In the genomic region with DNA sequence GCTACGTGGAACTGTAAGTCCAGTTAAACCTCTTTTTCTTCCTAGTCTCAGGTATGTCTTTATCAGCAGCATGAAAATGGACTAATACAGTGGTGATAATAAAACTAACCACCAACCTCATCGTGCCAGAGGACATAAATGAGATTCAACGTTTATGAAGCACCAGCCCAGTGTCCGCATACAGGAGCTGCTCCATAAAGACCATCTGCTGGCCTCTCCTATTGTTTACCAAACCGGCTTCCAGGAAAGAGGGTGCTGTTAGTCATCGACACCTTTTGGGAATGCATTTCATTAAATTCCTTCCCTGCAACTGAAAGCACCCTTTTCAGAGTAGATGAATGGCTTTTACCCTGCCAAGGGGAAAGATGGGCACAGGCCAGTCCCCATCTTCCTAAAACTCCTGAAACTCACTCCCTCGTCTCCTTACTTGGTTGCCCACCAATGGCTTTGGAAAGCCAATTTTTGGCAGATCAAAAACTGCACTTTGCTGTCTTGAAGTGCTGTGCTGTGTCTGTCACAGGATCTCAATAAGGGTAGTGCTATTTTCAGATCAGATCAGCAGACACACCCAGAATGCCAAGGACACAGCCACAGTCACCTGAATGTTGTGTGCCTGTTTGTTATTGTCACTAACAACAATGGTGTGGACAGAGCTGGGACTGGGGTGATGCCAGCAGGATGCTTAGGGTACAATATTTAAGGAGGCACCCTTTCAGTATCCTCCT, we compare ENCODE assay signal across 10 cellular contexts.
A peak's percentile ranks its signal among the peaks of the same experiment; 100 is the strongest.
DNase-seq lines count a peak whose midpoint lies in the region; ATAC-seq, FAIRE-seq and TF ChIP-seq lines count a peak whose summit lies in the region.
"Had no signal": no experiment of that assay in that cellular context is flagged by ENCODE, and none has a peak within 500 bp of the region (broad histone marks: within the 10 kb centered on the region; RNA-seq: fewer than 3 reads in every experiment).

No MANE protein-coding gene starts in this region.

- H3K9me3 ChIP-seq in H1 (ENCODE audit: insufficient read depth in 2 of 2, low read depth in 1 of 2, low read length in 1 of 2) (peaks cover 5% of the 10 kb centered on the region in 2 experiments; a peak in 2 of 4 replicates), neural progenitor cell (ENCODE audit: low read depth) (no peaks in the 10 kb centered on the region)

- no peak overlapping the region for H2BK15ac ChIP-seq in H1 (ENCODE audit: low read length)

- H2BK120ac ChIP-seq in H1 (replicated peaks; ENCODE audit: low read depth, low read length), result peak overlapping the region; percentile 76

- H3K14ac ChIP-seq in H1 (ENCODE audit: insufficient read length), result no peak overlapping the region

- no peaks in the 10 kb centered on the region; a peak in 1 of 8 replicates for H3K36me3 ChIP-seq in H1 (ENCODE audit: control insufficient read depth in 2 of 4, insufficient read depth in 4 of 4, low read length in 3 of 4)
- no peaks in the 10 kb centered on the region for H3K36me3 ChIP-seq in neural progenitor cell

- peak overlapping the region; percentile 83 for H4K91ac ChIP-seq in H1 (replicated peaks; ENCODE audit: insufficient read length, low read length)

- peak overlapping the region; percentile 13; the same call in 1 of the 2 replicates for H2BK20ac ChIP-seq in H1 (ENCODE audit: low read length)

- H3F3A ChIP-seq in neural progenitor cell (ENCODE audit: low read depth), result peaks cover 3% of the 10 kb centered on the region

- H3K4me1 Mint-ChIP-seq in neural progenitor cell, result peaks cover 18% of the 10 kb centered on the region

- H4K8ac ChIP-seq in H1 (ENCODE audit: extremely low read depth, insufficient read depth, low read length), result no peak overlapping the region

- no peaks in the 10 kb centered on the region for H3K36me3 Mint-ChIP-seq in neural progenitor cell
- H3K36me3 Mint-ChIP-seq: activated naive CD4-positive, alpha-beta T cell treated with anti-CD3 and anti-CD28 coated beads, Interleukin-2, amount 10 ng/mL, durations not matched to agents 7 days and 5 days had no signal

- H3K9me3 Mint-ChIP-seq in neural progenitor cell, result peaks cover 4% of the 10 kb centered on the region
- H3K9me3 Mint-ChIP-seq: activated naive CD4-positive, alpha-beta T cell treated with anti-CD3 and anti-CD28 coated beads, Interleukin-2, amount 10 ng/mL, durations not matched to agents 7 days and 5 days had no signal

- peak overlapping the region; percentile 57 for H3K27ac Mint-ChIP-seq in neural progenitor cell
- H3K27ac Mint-ChIP-seq: activated naive CD4-positive, alpha-beta T cell treated with anti-CD3 and anti-CD28 coated beads, Interleukin-2, amount 10 ng/mL, durations not matched to agents 7 days and 5 days had no signal

- H3K4me1 ChIP-seq in H1 (replicated peaks in 1 of 4; ENCODE audit: control insufficient read depth in 3 of 4, insufficient read depth in 4 of 4, low read length in 3 of 4) (peaks cover 0 to 12% (median 11%) of the 10 kb centered on the region in 4 experiments; a peak in 5 of 7 replicates), neural progenitor cell (peaks cover 5% of the 10 kb centered on the region)

- no peak overlapping the region for H4K5ac ChIP-seq in H1 (ENCODE audit: insufficient read length, low read depth, low read length)

- TF ChIP-seq CTCF in H1 (IDR thresholded peaks at IDR 0.05; ENCODE audit: control extremely low read depth in 1 of 3, insufficient read depth in 1 of 3, low read depth in 1 of 3, low read length in 3 of 3), result no peak
- no peak for TF ChIP-seq CTCF in neural progenitor cell (IDR thresholded peaks at IDR 0.05)

- H3K27ac ChIP-seq in H1 (ENCODE audit: low read depth, low read length) (no peak overlapping the region), neural progenitor cell (no peak overlapping the region)

- H3K4ac ChIP-seq in H1 (replicated peaks; ENCODE audit: insufficient read length, low read depth, low read length), result peak overlapping the region; percentile 34

- POLR2A ChIA-PET in H1 (lab: Charles Lee; ENCODE audit: partially characterized antibody), result no interaction called here

- H3K4me2 ChIP-seq in H1 (ENCODE audit: insufficient read depth in 1 of 2, low read depth in 2 of 2, low read length in 2 of 2) (peak overlapping the region; percentile 8 to 24; a peak in 1 of 4 replicates), neural progenitor cell (no peak overlapping the region)

- H3K27me3 Mint-ChIP-seq in neural progenitor cell (ENCODE audit: insufficient read depth, low read depth), result peaks cover 7% of the 10 kb centered on the region

- no peak overlapping the region for H3K9ac ChIP-seq in H1 (replicated peaks in 1 of 4; ENCODE audit: extremely low read depth in 1 of 4, low read depth in 3 of 4, low read length in 3 of 4)
- H3K9ac ChIP-seq in neural progenitor cell, result no peak overlapping the region

- H2AFZ ChIP-seq in H1 (ENCODE audit: low read length) (peak overlapping the region; percentile 3; the same call in 1 of the 2 replicates), neural progenitor cell (replicated peaks) (no peak overlapping the region)

- 69% methylated on average over 7 of the region's 7 CpGs; no CpG with 5 or more reads in 1 of the 2 experiments for WGBS in H1 (ENCODE audit: extremely low coverage in 1 of 2, insufficient coverage in 1 of 2, insufficient read length in 1 of 2, insufficient replicate concordance in 2 of 2, low coverage in 1 of 2, low lambda C conversion rate in 2 of 2, missing lambda C conversion rate in 1 of 2), 2 experiments

- ATAC-seq in HG03354 (IDR thresholded peaks at IDR 0.05; ENCODE audit: poor library complexity, severe bottlenecking, unreplicated experiment) (no peak), GM18505 (IDR thresholded peaks at IDR 0.05; ENCODE audit: unreplicated experiment) (no peak)

- FAIRE-seq in H1 (lab: Jason Lieb, UNC), result no peak

- no peak overlapping the region for H3K56ac ChIP-seq in H1 (replicated peaks; ENCODE audit: insufficient read length, low read depth, low read length)

- peak overlapping the region; percentile 33; the same call in 1 of the 2 replicates for H2BK12ac ChIP-seq in H1 (ENCODE audit: low read depth, low read length)

- H3K79me2 ChIP-seq in H1 (ENCODE audit: control insufficient read depth in 1 of 2, insufficient read depth in 2 of 2, low read length in 2 of 2) (no peaks in the 10 kb centered on the region), neural progenitor cell (ENCODE audit: low read depth) (no peaks in the 10 kb centered on the region)

- peak overlapping the region; percentile 18; the same call in 1 of the 2 replicates for H2BK5ac ChIP-seq in H1 (ENCODE audit: low read depth, low read length)

- DNase-seq in ELR (ENCODE audit: low read depth) (peak; percentile 30), NCI-H2196 (lab: John Stamatoyannopoulos, UW; ENCODE audit: unreplicated experiment) (peak; percentile 45), H1 (ENCODE audit: low read depth in 1 of 2, low spot score in 2 of 2) (no peak), neural progenitor cell (ENCODE audit: low spot score) (no peak)
- DNase-seq in stimulated activated CD4-positive, alpha-beta T cell treated with anti-CD3 and anti-CD28 coated beads, Interleukin-15, amount 100 ng/mL, for 24 hours, result no peak
- DNase-seq: activated naive CD4-positive, alpha-beta T cell treated with anti-CD3 and anti-CD28 coated beads, Interleukin-2, amount 10 ng/mL, durations not matched to agents 7 days and 5 days; Kasumi-1; retina had no signal

- H3K23me2 ChIP-seq in H1 (ENCODE audit: low read depth, low read length), result no peaks in the 10 kb centered on the region

- no peak for TF ChIP-seq POLR2A in H1 (IDR thresholded peaks at IDR 0.05; ENCODE audit: control extremely low read depth in 1 of 2, low read depth in 2 of 2, low read length in 2 of 2)
- TF ChIP-seq POLR2A in GM18505 (IDR thresholded peaks at IDR 0.05; ENCODE audit: borderline replicate concordance, extremely low read depth, insufficient read depth, insufficient read length), result no peak

- H2AK5ac ChIP-seq in H1 (ENCODE audit: low read depth, low read length), result 0 out of 2 replicates have a peak overlapping the region, but pooled peaks have one; percentile 14

- H3K23ac ChIP-seq in H1 (ENCODE audit: insufficient read length), result no peak overlapping the region

- no peak overlapping the region for H3K4me3 Mint-ChIP-seq in neural progenitor cell
- H3K4me3 Mint-ChIP-seq: activated naive CD4-positive, alpha-beta T cell treated with anti-CD3 and anti-CD28 coated beads, Interleukin-2, amount 10 ng/mL, durations not matched to agents 7 days and 5 days had no signal

- no peak for TF ChIP-seq RAD21 in H1 (IDR thresholded peaks at IDR 0.05 in 1 of 2, conservative IDR thresholded peaks at IDR 0.05 in 1 of 2; ENCODE audit: low read depth in 2 of 2, low read length in 2 of 2)

- TF ChIP-seq EP300 in H1 (IDR thresholded peaks at IDR 0.05; ENCODE audit: borderline replicate concordance in 1 of 2, low read depth in 2 of 2, low read length in 2 of 2), result no peak

- H3K18ac ChIP-seq in H1 (ENCODE audit: extremely low read depth, low read length), result peak overlapping the region; percentile 19

- no peaks in the 10 kb centered on the region for H4K20me1 ChIP-seq in H1 (replicated peaks in 1 of 2; ENCODE audit: control insufficient read depth in 1 of 2, insufficient read depth in 2 of 2, low read length in 2 of 2)
- no peaks in the 10 kb centered on the region for H4K20me1 ChIP-seq in neural progenitor cell (ENCODE audit: low read depth)

- no peak overlapping the region for H3K4me3 ChIP-seq in H1 (ENCODE audit: extremely low read depth in 1 of 4, insufficient read depth in 2 of 4, low read depth in 3 of 4, low read length in 4 of 4)
- no peak overlapping the region for H3K4me3 ChIP-seq in neural progenitor cell

- H3K79me1 ChIP-seq in H1 (ENCODE audit: low read depth, low read length), result no peaks in the 10 kb centered on the region

- no peaks in the 10 kb centered on the region for H3K27me3 ChIP-seq in H1 (replicated peaks in 1 of 4; ENCODE audit: control insufficient read depth in 3 of 4, extremely low read depth in 1 of 4, insufficient read depth in 3 of 4, low read length in 3 of 4)
- H3K27me3 ChIP-seq in neural progenitor cell, result no peaks in the 10 kb centered on the region

- CTCF ChIA-PET in H1 (lab: Charles Lee; ENCODE audit: partially characterized antibody), result interaction anchor here (0.6 to 0.9 kb wide), 2 partner anchors 44 to 377 kb away, joined by 3 read pairs; no protein-coding TSS in a partner anchor

TF ChIP-seq in H1, 55 proteins besides CTCF, POLR2A, EP300 and RAD21 (continues in another document):
- no peak for TF ChIP-seq SP4 (IDR thresholded peaks at IDR 0.05; ENCODE audit: low read length)
- no peak for TF ChIP-seq TAF1 (IDR thresholded peaks at IDR 0.05; ENCODE audit: low read depth, low read length)
- TF ChIP-seq CHD1 (IDR thresholded peaks at IDR 0.05; ENCODE audit: low read depth, low read length), result no peak
- TF ChIP-seq RBBP5 (IDR thresholded peaks at IDR 0.05; ENCODE audit: borderline replicate concordance, low read depth, low read length), result no peak
- TF ChIP-seq KDM4A (IDR thresholded peaks at IDR 0.05; ENCODE audit: low read depth, low read length, severe bottlenecking), result no peak
- TF ChIP-seq ZNF274 (IDR thresholded peaks at IDR 0.05; ENCODE audit: borderline replicate concordance, extremely low read depth, low read length), result no peak
- TF ChIP-seq BACH1 (IDR thresholded peaks at IDR 0.05; ENCODE audit: low read length), result no peak
- TF ChIP-seq CHD2 (IDR thresholded peaks at IDR 0.05; ENCODE audit: low read length), result no peak
- no peak for TF ChIP-seq CBX5 (IDR thresholded peaks at IDR 0.05; ENCODE audit: low read depth, low read length)
- no peak for TF ChIP-seq POLR2AphosphoS5 (IDR thresholded peaks at IDR 0.05; ENCODE audit: low read depth, low read length)

Comparison
In these comparisons a context has a peak if more than half of its experiments do, and no peak if none do; other contexts are left out.
1. DNase-seq: peak in ELR (single experiment) and NCI-H2196 (single experiment); none in H1 (0 of 2), neural progenitor cell (single experiment) and stimulated activated CD4-positive, alpha-beta T cell treated with anti-CD3 and anti-CD28 coated beads, Interleukin-15, amount 100 ng/mL, for 24 hours (single experiment).